8 cellular contexts compared by ENCODE assay signal in the genomic region with DNA sequence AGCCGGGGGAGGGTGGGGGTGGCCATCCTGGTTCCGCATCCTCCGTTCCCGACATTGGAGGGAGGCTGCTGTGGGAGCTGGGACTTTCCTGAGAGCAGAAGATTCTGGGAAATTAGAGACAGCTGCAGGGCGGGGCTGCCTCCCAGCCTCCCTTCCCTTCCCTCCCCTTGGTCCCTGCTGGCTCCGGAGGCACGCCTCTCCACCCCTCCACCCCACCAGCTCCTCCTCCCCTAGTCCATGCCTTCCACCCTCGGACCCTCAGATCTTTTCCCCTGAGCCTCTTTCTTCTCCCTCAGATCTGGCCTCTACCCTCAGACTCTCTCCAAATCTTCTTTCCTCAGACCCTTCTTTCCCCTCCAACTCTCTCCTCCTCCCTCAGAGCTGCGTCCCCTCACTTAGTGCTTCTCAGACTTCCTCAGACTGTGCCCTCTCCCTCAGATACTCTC. TPM values are rescaled to one million over a fixed set of nuclear protein-coding genes. Genes with fewer than 3 reads are reported as not detected.
DNase-seq lines count a peak whose midpoint lies in the region; ATAC-seq and TF ChIP-seq lines count a peak whose summit lies in the region.

No MANE protein-coding gene starts in this region.

- H3K27me3 Mint-ChIP-seq in activated T-helper 17 cell treated with anti-CD3 and anti-CD28 coated beads, Interleukin-2, amount 50 U/mL, for 72 hours, result no peaks in the 10 kb centered on the region
- peaks cover 3 to 13% (median 3%) of the 10 kb centered on the region in 3 donors for H3K27me3 Mint-ChIP-seq in immature natural killer cell (ENCODE audit: low read depth in 3 of 3)

- H2AFZ ChIP-seq in HCT116 (ENCODE audit: low read depth, low read length, poor library complexity, severe bottlenecking), result no peak overlapping the region

- H3K27ac ChIP-seq in HCT116 (ENCODE audit: low read depth, low read length), result peak overlapping the region; percentile 28; the same call in 1 of the 2 replicates
- peak overlapping the region; percentile 96 for H3K27ac ChIP-seq in suprapubic skin

- DNase-seq in HCT116 (ENCODE audit: low read depth, low spot score) (peak; percentile 26), immature natural killer cell (no peak), suprapubic skin (ENCODE audit: low spot score in 2 of 2) (peak; percentile 87 to 90), NCI-H2171 (lab: John Stamatoyannopoulos, UW) (no peak), ecto neural progenitor cell (ENCODE audit: low spot score) (no peak), NCI-H526 (lab: John Stamatoyannopoulos, UW) (no peak)

- H3K4me3 Mint-ChIP-seq in activated T-helper 17 cell treated with anti-CD3 and anti-CD28 coated beads, Interleukin-2, amount 50 U/mL, for 72 hours, result peak overlapping the region; percentile 80
- peak overlapping the region in 2 of 5 donors; percentile 33 to 83 for H3K4me3 Mint-ChIP-seq in immature natural killer cell

- H3K9ac ChIP-seq in HCT116 (ENCODE audit: low read length), result peak overlapping the region; percentile 47

- TF ChIP-seq POLR2A in HCT116 (IDR thresholded peaks at IDR 0.05; ENCODE audit: borderline replicate concordance, extremely low read depth, insufficient read depth, insufficient read length) (no peak), suprapubic skin (IDR thresholded peaks at IDR 0.05) (peak in 1 of 2 donors; percentile 25)

- H3K4me3 ChIP-seq in HCT116 (replicated peaks in 1 of 2; ENCODE audit: low read depth in 1 of 2, low read length in 2 of 2) (no peak overlapping the region), suprapubic skin (no peak overlapping the region)

- H3K36me3 Mint-ChIP-seq in activated T-helper 17 cell treated with anti-CD3 and anti-CD28 coated beads, Interleukin-2, amount 50 U/mL, for 72 hours (ENCODE audit: low read depth), result peaks cover 22% of the 10 kb centered on the region
- peaks cover 0 to 3% (median 0%) of the 10 kb centered on the region in 3 donors for H3K36me3 Mint-ChIP-seq in immature natural killer cell

- H3K9me3 ChIP-seq in HCT116 (ENCODE audit: control insufficient read depth in 1 of 2, insufficient read depth in 1 of 2, low read depth in 1 of 2, low read length in 2 of 2) (no peaks in the 10 kb centered on the region), suprapubic skin (no peaks in the 10 kb centered on the region)

- H3K9me2 ChIP-seq in HCT116 (ENCODE audit: insufficient read depth), result no peaks in the 10 kb centered on the region

- POLR2A ChIA-PET in HCT116 (lab: Charles Lee), result interaction anchor here (1.0 to 5.8 kb wide), 4 partner anchors 8 to 99 kb away, joined by 3 to 36 read pairs (median 4); no protein-coding TSS in a partner anchor

- TF ChIP-seq EP300 in suprapubic skin (IDR thresholded peaks at IDR 0.05), result no peak

- H3K79me2 ChIP-seq in HCT116 (ENCODE audit: insufficient read depth, low read length), result peaks cover 16% of the 10 kb centered on the region

- H3K36me3 ChIP-seq in HCT116 (ENCODE audit: control insufficient read depth in 1 of 2, insufficient read depth in 2 of 2, low read length in 2 of 2) (no peaks in the 10 kb centered on the region), suprapubic skin (no peaks in the 10 kb centered on the region)

- TF ChIP-seq CTCF in HCT116 (IDR thresholded peaks at IDR 0.05 in 2 of 3, conservative IDR thresholded peaks at IDR 0.05 in 1 of 3; ENCODE audit: borderline replicate concordance in 1 of 3, insufficient read depth in 1 of 3, low read depth in 2 of 3, low read length in 2 of 3) (no peak), suprapubic skin (IDR thresholded peaks at IDR 0.05) (no peak)

- peak overlapping the region; percentile 81 for H3K4me2 ChIP-seq in HCT116 (ENCODE audit: low read length)

- RAD21 ChIA-PET in HCT116 (lab: Charles Lee; ENCODE audit: low non-redundant PET in 1 of 2, low total read pairs in 2 of 2, uncharacterized antibody in 2 of 2, unreplicated experiment in 2 of 2), result interaction anchor here (1.0 to 1.5 kb wide), 3 partner anchors 21 to 25 kb away, joined by 3 to 4 read pairs (median 3); no protein-coding TSS in a partner anchor

- no TSS peak for BruUV-seq in HCT116 (replicated peaks; lab: Mats Ljungman, UMichigan)

- intact Hi-C loops in HCT116 (cut with micrococcal nuclease), result no loop called here

- CTCF ChIA-PET in HCT116 (lab: Charles Lee), result interaction anchor here (1.1 to 1.8 kb wide), 2 partner anchors 22 to 25 kb away, joined by 4 to 6 read pairs; no protein-coding TSS in a partner anchor

- WGBS in suprapubic skin, result 11% methylated on average over 5 of the region's 9 CpGs

- H3K9me3 Mint-ChIP-seq in activated T-helper 17 cell treated with anti-CD3 and anti-CD28 coated beads, Interleukin-2, amount 50 U/mL, for 72 hours, result no peaks in the 10 kb centered on the region
- no peaks in the 10 kb centered on the region for H3K9me3 Mint-ChIP-seq in immature natural killer cell

- peak overlapping the region; percentile 79 for H3K27ac Mint-ChIP-seq in activated T-helper 17 cell treated with anti-CD3 and anti-CD28 coated beads, Interleukin-2, amount 50 U/mL, for 72 hours
- H3K27ac Mint-ChIP-seq in immature natural killer cell, result peak overlapping the region in 5 of 6 donors; percentile 90 to 98 (median 94)

- ATAC-seq in HCT116, result peak; percentile 16
- no peak for ATAC-seq in activated T-helper 17 cell treated with anti-CD3 and anti-CD28 coated beads, Interleukin-2, amount 50 U/mL, for 72 hours (replicated peaks)
- no peak for ATAC-seq in GM19397 (IDR thresholded peaks at IDR 0.05; ENCODE audit: unreplicated experiment)

- no peaks in the 10 kb centered on the region for H4K20me1 ChIP-seq in HCT116 (ENCODE audit: insufficient read depth)

- peaks cover 21% of the 10 kb centered on the region for H3K4me1 Mint-ChIP-seq in activated T-helper 17 cell treated with anti-CD3 and anti-CD28 coated beads, Interleukin-2, amount 50 U/mL, for 72 hours
- H3K4me1 Mint-ChIP-seq in immature natural killer cell, result peaks cover 36 to 38% of the 10 kb centered on the region in 2 donors

- peaks cover 71 to 87% of the 10 kb centered on the region in 2 experiments for H3K4me1 ChIP-seq in HCT116 (ENCODE audit: control insufficient read depth in 1 of 2, insufficient read depth in 2 of 2, low read length in 2 of 2)
- H3K4me1 ChIP-seq in suprapubic skin, result peaks cover 85% of the 10 kb centered on the region

- H3K27me3 ChIP-seq in HCT116 (ENCODE audit: insufficient read depth, low read length) (no peaks in the 10 kb centered on the region), suprapubic skin (no peaks in the 10 kb centered on the region)

- no peak for TF ChIP-seq RAD21 in HCT116 (IDR thresholded peaks at IDR 0.05; ENCODE audit: low read depth)

TF ChIP-seq in HCT116, 20 proteins besides CTCF, POLR2A, EP300 and RAD21:
- no peak for TF ChIP-seq JUND (IDR thresholded peaks at IDR 0.05)
- no peak for TF ChIP-seq EZH2 (IDR thresholded peaks at IDR 0.05)
- no peak for TF ChIP-seq YY1 (IDR thresholded peaks at IDR 0.05; ENCODE audit: extremely low read depth, insufficient replicate concordance, low read depth, low read length)
- no peak for TF ChIP-seq ZFX (IDR thresholded peaks at IDR 0.05)
- TF ChIP-seq EGR1 (IDR thresholded peaks at IDR 0.05; ENCODE audit: low read depth), result no peak
- TF ChIP-seq CBX3 (IDR thresholded peaks at IDR 0.05; ENCODE audit: low read depth), result 0 out of 2 replicates have a peak, but pooled peaks have one; percentile 1
- no peak for TF ChIP-seq EZH2phosphoT487 (IDR thresholded peaks at IDR 0.05; ENCODE audit: borderline replicate concordance)
- peak; percentile 50 for TF ChIP-seq TCF7L2 (IDR thresholded peaks at IDR 0.05; ENCODE audit: borderline replicate concordance, extremely low read depth, insufficient read depth, insufficient read length)
- no peak for TF ChIP-seq ZNF274 (IDR thresholded peaks at IDR 0.05; ENCODE audit: low read depth, low read length)

RNA-seq across cellular contexts. Expression of gene BCL3, which starts 3.1 kb away (rescaled TPM):
- total RNA-seq in HCT116 (2021; ENCODE audit: unreplicated experiment) (37.9 TPM), suprapubic skin (10 to 100 TPM; 13.9 to 29.1 (median 17.9) TPM)
- polyA plus RNA-seq in HCT116 (2012), result 33.1 and 43.5 TPM in 2 replicates
- total RNA-seq in activated T-helper 17 cell treated with anti-CD3 and anti-CD28 coated beads, Interleukin-2, amount 50 U/mL, for 72 hours, result 10 to 100 TPM; 79.0 to 86.3 TPM
- 10 to 100 TPM in 2 of 3 donors, 1 to 10 TPM in 1; 5.6 to 10.2 (median 10.2) TPM for polyA plus RNA-seq in immature natural killer cell

RNA-seq across cellular contexts. Expression of gene CBLC, which starts 32.3 kb away (rescaled TPM):
- total RNA-seq in HCT116 (2021; ENCODE audit: unreplicated experiment) (54.3 TPM), suprapubic skin (10 to 100 TPM; 60.4 to 94.4 (median 65.7) TPM)
- polyA plus RNA-seq in HCT116 (2012), result 54.5 and 58.3 TPM in 2 replicates
- total RNA-seq in activated T-helper 17 cell treated with anti-CD3 and anti-CD28 coated beads, Interleukin-2, amount 50 U/mL, for 72 hours, result not detected
- not detected for polyA plus RNA-seq in immature natural killer cell

RNA-seq across cellular contexts. Expression of gene CEACAM16, which starts 46.5 kb away (rescaled TPM):
- not detected for total RNA-seq in HCT116 (2021; ENCODE audit: unreplicated experiment)
- not detected in 2 replicates for polyA plus RNA-seq in HCT116 (2012)
- total RNA-seq in activated T-helper 17 cell treated with anti-CD3 and anti-CD28 coated beads, Interleukin-2, amount 50 U/mL, for 72 hours, result not detected
- polyA plus RNA-seq in immature natural killer cell, result not detected
- total RNA-seq in suprapubic skin, result not detected

Comparison
In these comparisons a context has a peak if more than half of its experiments do, and no peak if none do; other contexts are left out.
1. DNase-seq: peak in HCT116 (single experiment) and suprapubic skin (2 of 2); none in immature natural killer cell (0 of 3), NCI-H2171 (single experiment), ecto neural progenitor cell (single experiment) and NCI-H526 (0 of 2).
2. RNA of gene CBLC, which starts 32.3 kb away (total RNA-seq): 60.4 to 94.4 TPM in suprapubic skin and 54.3 TPM in HCT116 (single experiment); not detected in activated T-helper 17 cell treated with anti-CD3 and anti-CD28 coated beads, Interleukin-2, amount 50 U/mL, for 72 hours; every median in the first group is over 10 times any median in the second.